Comparison of ENCODE assay signal across 13 cellular contexts in genomic region chr14:64112859-64113258, GRCh38.
DNase-seq lines count a peak whose midpoint lies in the region; ATAC-seq, FAIRE-seq and TF ChIP-seq lines count a peak whose summit lies in the region.
"Had no signal": no experiment of that assay in that cellular context is flagged by ENCODE, and none has a peak within 500 bp of the region (broad histone marks: within the 10 kb centered on the region; RNA-seq: fewer than 3 reads in every experiment).

No MANE protein-coding gene starts in this region.

- no peaks in the 10 kb centered on the region for H3K27me3 Mint-ChIP-seq in HFFc6 (ENCODE audit: insufficient read depth)
- H3K27me3 Mint-ChIP-seq: activated naive CD4-positive, alpha-beta T cell treated with anti-CD3 and anti-CD28 coated beads, Interleukin-2, amount 10 ng/mL, durations not matched to agents 7 days and 5 days; naive thymus-derived CD8-positive, alpha-beta T cell had no signal

- peaks cover 20% of the 10 kb centered on the region for H3K4me1 Mint-ChIP-seq in HFFc6 (ENCODE audit: low read depth)

- no peak for DNase-seq in Right ventricle myocardium superior
- DNase-seq in cardiac septum (ENCODE audit: low spot score) = no peak
- DNase-seq in coronary artery (ENCODE audit: low spot score) = no peak
- DNase-seq in urothelium cell line (ENCODE audit: low spot score) = no peak
- no peak for DNase-seq in HFFc6
- no peak for DNase-seq in NCI-H2227 (lab: John Stamatoyannopoulos, UW; ENCODE audit: unreplicated experiment)
- no peak for DNase-seq in NCI-H1092 treated with DMSO at 0.1 percent for 48 hours (lab: John Stamatoyannopoulos, UW)
- DNase-seq: activated CD4-positive, alpha-beta T cell treated with anti-CD3 and anti-CD28 coated beads, Interleukin-2, amount 50 U/mL, for 4 hours; activated naive CD4-positive, alpha-beta T cell treated with anti-CD3 and anti-CD28 coated beads, Interleukin-2, amount 10 ng/mL, durations not matched to agents 7 days and 5 days; naive thymus-derived CD8-positive, alpha-beta T cell; NCI-H82 had no signal

- intact Hi-C loops in Right ventricle myocardium superior (cut with DNase I) (no loop called here), cardiac septum (cut with DNase I) (no loop called here)

- H3K9me3 ChIP-seq in mucosa of rectum (ENCODE audit: control insufficient read depth in 2 of 2, low read length in 2 of 2) = no peaks in the 10 kb centered on the region

- H3K9me3 Mint-ChIP-seq in HFFc6 = no peaks in the 10 kb centered on the region
- H3K9me3 Mint-ChIP-seq: activated naive CD4-positive, alpha-beta T cell treated with anti-CD3 and anti-CD28 coated beads, Interleukin-2, amount 10 ng/mL, durations not matched to agents 7 days and 5 days; naive thymus-derived CD8-positive, alpha-beta T cell had no signal

- H3K27ac ChIP-seq in coronary artery (peak overlapping the region; percentile 49 to 56), mucosa of rectum (ENCODE audit: low read depth in 2 of 2, low read length in 2 of 2) (peak overlapping the region; percentile 61 to 76)

- no peak overlapping the region for H3K4me3 ChIP-seq in coronary artery
- peak overlapping the region; percentile 22 to 53 for H3K4me3 ChIP-seq in mucosa of rectum (ENCODE audit: low read length in 2 of 2)

- TF ChIP-seq CTCF in coronary artery (IDR thresholded peaks at IDR 0.05) (no peak), HFFc6 (IDR thresholded peaks at IDR 0.05) (no peak)

- H3K4me3 Mint-ChIP-seq in HFFc6 = no peak overlapping the region
- H3K4me3 Mint-ChIP-seq: activated naive CD4-positive, alpha-beta T cell treated with anti-CD3 and anti-CD28 coated beads, Interleukin-2, amount 10 ng/mL, durations not matched to agents 7 days and 5 days; naive thymus-derived CD8-positive, alpha-beta T cell had no signal

- H3K4me1 ChIP-seq in mucosa of rectum (ENCODE audit: control insufficient read depth in 2 of 2, insufficient read depth in 2 of 2, low read length in 2 of 2) = peaks cover 5 to 19% of the 10 kb centered on the region in 2 donors

- no peaks in the 10 kb centered on the region for H3K36me3 Mint-ChIP-seq in HFFc6 (ENCODE audit: low read depth)

- ATAC-seq in Right ventricle myocardium superior (ENCODE audit: poor library complexity) = peak; percentile 34
- ATAC-seq: naive thymus-derived CD8-positive, alpha-beta T cell had no signal

- H3K36me3 ChIP-seq in mucosa of rectum (ENCODE audit: control insufficient read depth in 2 of 2, insufficient read depth in 2 of 2, low read length in 2 of 2) = peaks cover 16 to 18% of the 10 kb centered on the region in 2 donors

- H3K9ac ChIP-seq in mucosa of rectum (ENCODE audit: low read depth in 1 of 2, low read length in 2 of 2) = peak overlapping the region; percentile 3 to 36

- H3K27ac Mint-ChIP-seq in HFFc6 = no peak overlapping the region
- H3K27ac Mint-ChIP-seq: activated naive CD4-positive, alpha-beta T cell treated with anti-CD3 and anti-CD28 coated beads, Interleukin-2, amount 10 ng/mL, durations not matched to agents 7 days and 5 days had no signal

- no peaks in the 10 kb centered on the region for H3K27me3 ChIP-seq in mucosa of rectum (ENCODE audit: control insufficient read depth in 2 of 2, insufficient read depth in 2 of 2, low read length in 2 of 2)

- peak; percentile 77 for FAIRE-seq in urothelium cell line (lab: Jason Lieb, UNC)
- FAIRE-seq: GM18507 had no signal
